In genomic region chr4:53208749-53209148, GRCh38 we compare ENCODE assay signal across 2 cellular contexts.
TF ChIP-seq lines count a peak whose summit lies in the region.

No MANE protein-coding gene starts in this region.

TF ChIP-seq in HepG2, 621 proteins besides CTCF, POLR2A, EP300 and RAD21 (continued from another document):
- TF ChIP-seq PREB (CRISPR knock-in tag; IDR thresholded peaks at IDR 0.05) (no peak), ATF6 (CRISPR knock-in tag; conservative IDR thresholded peaks at IDR 0.05) (no peak), ZNF800 (CRISPR knock-in tag; IDR thresholded peaks at IDR 0.05) (no peak), SAP130 (CRISPR knock-in tag; IDR thresholded peaks at IDR 0.05; ENCODE audit: low read depth) (no peak), NR2F2 (IDR thresholded peaks at IDR 0.05; ENCODE audit: borderline replicate concordance, low read depth) (no peak), ZNF574 (CRISPR knock-in tag; IDR thresholded peaks at IDR 0.05) (no peak), ZNF333 (CRISPR knock-in tag; IDR thresholded peaks at IDR 0.05; ENCODE audit: borderline replicate concordance) (no peak), ZNF142 (CRISPR knock-in tag; IDR thresholded peaks at IDR 0.05) (no peak)

TF ChIP-seq in WTC11, 78 proteins besides CTCF, POLR2A, EP300 and RAD21 (continued from another document):
- TF ChIP-seq ZNF532 (CRISPR knock-in tag; IDR thresholded peaks at IDR 0.05; ENCODE audit: borderline replicate concordance) (no peak), GABPB1 (CRISPR knock-in tag; IDR thresholded peaks at IDR 0.05) (no peak)
